ENCODE assay signal across 28 cellular contexts in genomic region chr11:63785823-63786222, GRCh38.
"Had no signal": no experiment of that assay in that cellular context is flagged by ENCODE, and none has a peak within 500 bp of the region (broad histone marks: within the 10 kb centered on the region; RNA-seq: fewer than 3 reads in every experiment).

No MANE protein-coding gene starts in this region.

- H3K79me2 ChIP-seq: hepatocyte had no signal

- DNase-seq: colonic mucosa; cortex of kidney; dermis blood vessel endothelial cell; dorsolateral prefrontal cortex; effector CD4-positive, alpha-beta T cell; effector CD8-positive, alpha-beta T cell; effector memory CD4-positive, alpha-beta T cell; effector memory CD8-positive, alpha-beta T cell; endodermal cell; erythroblast; esophagus squamous epithelium; foreskin fibroblast; foreskin keratinocyte; foreskin melanocyte; gastrocnemius medialis; glutamatergic neuron; head of caudate nucleus; heart left ventricle; heart right ventricle had no signal

- H3K4me3 ChIP-seq: colonic mucosa, coronary artery, dorsolateral prefrontal cortex, esophagus muscularis mucosa, esophagus squamous epithelium, gastrocnemius medialis, gastroesophageal sphincter, heart left ventricle, heart right ventricle, hepatocyte had no signal

- H3K36me3 ChIP-seq: colonic mucosa, esophagus muscularis mucosa, esophagus squamous epithelium, gastrocnemius medialis, gastroesophageal sphincter, heart left ventricle, heart right ventricle had no signal

- H2AFZ ChIP-seq: hepatocyte had no signal

- H3K27me3 ChIP-seq: colonic mucosa, dorsolateral prefrontal cortex, esophagus muscularis mucosa, esophagus squamous epithelium, gastrocnemius medialis, gastroesophageal sphincter, heart left ventricle, heart right ventricle, hepatocyte had no signal

- H3K4me1 ChIP-seq: colonic mucosa, esophagus muscularis mucosa, esophagus squamous epithelium, foreskin keratinocyte, gastrocnemius medialis, gastroesophageal sphincter, heart left ventricle had no signal

- FAIRE-seq: endometrium, endothelial cell of umbilical vein, frontal cortex had no signal

- ATAC-seq: effector memory CD8-positive, alpha-beta T cell; esophagus mucosa; foreskin keratinocyte; gastrocnemius medialis; gastroesophageal sphincter; heart left ventricle; heart right ventricle had no signal

- H3K9me3 ChIP-seq: colonic mucosa, gastrocnemius medialis, gastroesophageal sphincter had no signal

- H3K4me2 ChIP-seq: hepatocyte had no signal

- H3K27ac ChIP-seq: colonic mucosa, coronary artery, dorsolateral prefrontal cortex, epithelial cell of prostate, esophagus muscularis mucosa, esophagus squamous epithelium, foreskin keratinocyte, gastrocnemius medialis, gastroesophageal sphincter, heart left ventricle, heart right ventricle, hepatocyte had no signal
